In genomic region chr19:10503002-10503789, GRCh38 we compare ENCODE assay signal across 8 cellular contexts. TPM values are rescaled to one million over a fixed set of nuclear protein-coding genes. Genes with fewer than 3 reads are reported as not detected.
DNase-seq lines count a peak whose midpoint lies in the region; TF ChIP-seq lines count a peak whose summit lies in the region.

Gene KEAP1, minus strand, starts transcription at chr19:10503356. Its CDS starts 3,323 bp downstream, at chr19:10500033.

- H3K27ac ChIP-seq in neural cell (ENCODE audit: low read length) (peak within 1 kb of the TSS; percentile 58), uterus (peak within 1 kb of the TSS; percentile 89)

- H3K36me3 ChIP-seq in neural cell (ENCODE audit: insufficient read depth, low read length), result no peaks in the 10 kb centered on the region
- no peaks in the 10 kb centered on the region for H3K36me3 ChIP-seq in uterus

- peak within 1 kb of the TSS; percentile 93 for H2AFZ ChIP-seq in neural cell (ENCODE audit: low read depth, low read length)

- no peaks in the 10 kb centered on the region for H3K27me3 ChIP-seq in neural cell (ENCODE audit: insufficient read depth, low read depth, low read length)
- no peaks in the 10 kb centered on the region for H3K27me3 ChIP-seq in uterus

- DNase-seq in GM10266 (ENCODE audit: extremely low spot score) (peak; percentile 65), HEK293T (ENCODE audit: extremely low spot score) (peak; percentile 33), NCI-H1105 treated with DMSO at 0.1 percent for 48 hours (lab: John Stamatoyannopoulos, UW) (peak; percentile 51), activated T-helper 1 cell treated with Interleukin-2 at 50 U/mL for 16 hours (ENCODE audit: low read depth) (peak; percentile 10), fibroblast of villous mesenchyme (ENCODE audit: low read depth) (peak; percentile 37), uterus (peak in 1 of 2 donors; percentile 39), GF-D8 (lab: John Stamatoyannopoulos, UW) (no peak)

- no peak for TF ChIP-seq EP300 in neural cell (conservative IDR thresholded peaks at IDR 0.05; ENCODE audit: poor library complexity, severe bottlenecking)

- no peak for TF ChIP-seq RAD21 in neural cell (conservative IDR thresholded peaks at IDR 0.05)

- intact Hi-C loops in uterus (cut with DNase I; ENCODE audit: low total_unique reads), result no loop called here

- peak within 1 kb of the TSS; percentile 82 for H3K4me2 ChIP-seq in neural cell (ENCODE audit: low read length)

- peaks cover 9% of the 10 kb centered on the region for H3K79me2 ChIP-seq in neural cell (replicated peaks; ENCODE audit: insufficient read depth, low read length)

- no peaks in the 10 kb centered on the region for H3K9me2 ChIP-seq in neural cell (ENCODE audit: insufficient read depth, low read length)

- H3K9me3 ChIP-seq in neural cell (ENCODE audit: low read length) (no peaks in the 10 kb centered on the region), uterus (no peaks in the 10 kb centered on the region)

- CTCF ChIA-PET in HEK293T (lab: Yijun Ruan, JAX), result interaction anchor here (0.7 to 1.0 kb wide), 2 partner anchors 124 to 192 kb away, joined by 3 to 4 read pairs; no protein-coding TSS in a partner anchor

- H4K20me1 ChIP-seq in neural cell (ENCODE audit: insufficient read depth), result no peaks in the 10 kb centered on the region

- no peak for TF ChIP-seq CTCF in GM10266 (IDR thresholded peaks at IDR 0.05; ENCODE audit: control insufficient read depth, insufficient read depth, low read depth, missing control alignments)
- no peak for TF ChIP-seq CTCF in fibroblast of villous mesenchyme (IDR thresholded peaks at IDR 0.05; ENCODE audit: insufficient read depth, low read depth, low read length)
- TF ChIP-seq CTCF in neural cell (IDR thresholded peaks at IDR 0.05; ENCODE audit: poor library complexity, severe bottlenecking), result no peak
- TF ChIP-seq CTCF in uterus (IDR thresholded peaks at IDR 0.05), result no peak

- H3K4me3 ChIP-seq in fibroblast of villous mesenchyme (ENCODE audit: low read depth, low read length) (peak within 1 kb of the TSS; percentile 89), neural cell (ENCODE audit: low read length) (peak within 1 kb of the TSS; percentile 95), uterus (peak within 1 kb of the TSS; percentile 73 to 79)

- no peak for TF ChIP-seq POLR2A in uterus (IDR thresholded peaks at IDR 0.05)

- POLR2A ChIA-PET in HEK293T (lab: Yijun Ruan, JAX), result interaction anchor here (0.6 to 1.2 kb wide), 3 partner anchors 14 to 99 kb away, joined by 3 to 4 read pairs (median 3); partner anchors contain the start of gene S1PR5

- peaks cover 0 to 10% of the 10 kb centered on the region in 2 donors for H3K4me1 ChIP-seq in uterus

- no peaks in the 10 kb centered on the region for H3F3A ChIP-seq in neural cell (ENCODE audit: insufficient read depth, low read length, poor library complexity, severe bottlenecking)

- peak within 1 kb of the TSS; percentile 87 for H3K9ac ChIP-seq in neural cell (ENCODE audit: low read length)

TF ChIP-seq in HEK293T, 16 proteins besides CTCF, POLR2A, EP300 and RAD21:
- TF ChIP-seq L3MBTL2 (conservative IDR thresholded peaks at IDR 0.05), result peak; percentile 95
- TF ChIP-seq NFRKB (IDR thresholded peaks at IDR 0.05), result no peak
- TF ChIP-seq BHLHE40 (IDR thresholded peaks at IDR 0.05; ENCODE audit: borderline replicate concordance), result no peak
- no peak for TF ChIP-seq FOXM1 (IDR thresholded peaks at IDR 0.05; ENCODE audit: borderline replicate concordance)
- TF ChIP-seq LEF1 (IDR thresholded peaks at IDR 0.05; ENCODE audit: borderline replicate concordance), result no peak
- TF ChIP-seq ARNT (IDR thresholded peaks at IDR 0.05), result no peak

TF ChIP-seq in neural cell, 6 proteins besides CTCF, POLR2A, EP300 and RAD21:
- no peak for TF ChIP-seq SMC3 (conservative IDR thresholded peaks at IDR 0.05; ENCODE audit: poor library complexity)
- no peak for TF ChIP-seq MXI1 (conservative IDR thresholded peaks at IDR 0.05; ENCODE audit: poor library complexity, severe bottlenecking)
- no peak for TF ChIP-seq TAF1 (IDR thresholded peaks at IDR 0.05; ENCODE audit: low read depth)
- TF ChIP-seq EZH2 (IDR thresholded peaks at IDR 0.05; ENCODE audit: borderline replicate concordance, insufficient read depth, low read length, poor library complexity, severe bottlenecking), result no peak
- TF ChIP-seq POLR2AphosphoS5 (IDR thresholded peaks at IDR 0.05), result no peak
- no peak for TF ChIP-seq REST (IDR thresholded peaks at IDR 0.05; ENCODE audit: borderline replicate concordance)

RNA-seq across cellular contexts. Expression of gene KEAP1, which starts in this region (rescaled TPM):
- total RNA-seq in fibroblast of villous mesenchyme, result 60.5 and 61.5 TPM in 2 replicates
- 39.0 and 47.9 TPM in 2 replicates for polyA plus RNA-seq in neural cell
- 39.2 and 46.7 TPM in 2 replicates for polyA minus RNA-seq in neural cell
- 100 to 1,000 TPM in 1 of 4 donors, 10 to 100 TPM in 3; 39.7 to 127 (median 56.8) TPM for total RNA-seq in uterus
